ENCODE assay signal across 18 cellular contexts in the genomic region with DNA sequence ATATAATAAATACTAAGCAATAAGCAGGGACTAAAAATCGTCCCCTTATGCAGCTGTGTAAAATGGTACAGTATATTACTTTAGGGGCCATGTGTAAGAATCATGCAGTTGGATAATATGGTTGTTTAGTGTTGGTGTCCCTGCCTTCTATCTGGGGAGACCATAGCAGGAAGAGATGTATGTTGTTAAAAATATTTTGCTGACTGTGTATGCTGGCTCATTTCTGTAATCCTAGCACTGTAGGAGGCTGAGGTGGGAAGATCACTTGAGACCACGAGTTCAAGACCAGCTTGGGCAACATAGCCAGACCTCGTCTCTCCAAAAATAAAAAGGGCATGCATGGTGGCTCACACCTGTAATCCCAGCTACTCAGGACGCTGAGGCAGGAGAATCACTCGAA. TPM values are rescaled to one million over a fixed set of nuclear protein-coding genes. Genes with fewer than 3 reads are reported as not detected.
DNase-seq lines count a peak whose midpoint lies in the region; ATAC-seq and TF ChIP-seq lines count a peak whose summit lies in the region.
"Had no signal": no experiment of that assay in that cellular context is flagged by ENCODE, and none has a peak within 500 bp of the region (broad histone marks: within the 10 kb centered on the region; RNA-seq: fewer than 3 reads in every experiment).

No MANE protein-coding gene starts in this region.

- no peak for ATAC-seq in activated CD8-positive, alpha-beta T cell treated with anti-CD3 and anti-CD28 coated beads for 36 hours
- no peak for ATAC-seq in naive thymus-derived CD8-positive, alpha-beta T cell
- ATAC-seq: stimulated activated naive B cell treated with anti-CD40 and anti-IgM and Interleukin-4, amounts not matched to agents 10 μg/mL and 1 μg/mL and 100 μg/mL, for 72 hours; upper lobe of right lung had no signal

- no peak overlapping the region for H3K27ac ChIP-seq in CD8-positive, alpha-beta memory T cell (ENCODE audit: low read depth, low read length)
- H3K27ac ChIP-seq in MM.1S (ENCODE audit: low read length), result no peak overlapping the region
- H3K27ac ChIP-seq: upper lobe of right lung had no signal

- no peaks in the 10 kb centered on the region for H3K9me3 Mint-ChIP-seq in T-helper 1 cell treated with Interleukin-12 subunit alpha and Interleukin-12 subunit beta and Interleukin-4 antibody, amounts not matched to agents 30 μg/mL and 1 μg/mL, for 36 hours
- no peaks in the 10 kb centered on the region for H3K9me3 Mint-ChIP-seq in CD8-positive, alpha-beta memory T cell
- no peaks in the 10 kb centered on the region for H3K9me3 Mint-ChIP-seq in activated CD8-positive, alpha-beta T cell treated with anti-CD3 and anti-CD28 coated beads for 36 hours
- no peaks in the 10 kb centered on the region for H3K9me3 Mint-ChIP-seq in naive thymus-derived CD8-positive, alpha-beta T cell
- H3K9me3 Mint-ChIP-seq: activated naive CD8-positive, alpha-beta T cell treated with anti-CD3 and anti-CD28 coated beads, Interleukin-2, amount 10 ng/mL, durations not matched to agents 7 days and 5 days; stimulated activated naive B cell treated with anti-CD40 and anti-IgM and Interleukin-4, amounts not matched to agents 10 μg/mL and 1 μg/mL and 100 μg/mL, for 72 hours had no signal

- H3F3A ChIP-seq in MM.1S (ENCODE audit: insufficient read depth, low read length), result peaks cover 4% of the 10 kb centered on the region; the same call in 1 of the 2 replicates

- POLR2A ChIA-PET in CD8-positive, alpha-beta memory T cell (lab: Charles Lee), result no interaction called here
- POLR2A ChIA-PET in activated CD8-positive, alpha-beta T cell treated with anti-CD3 and anti-CD28 coated beads for 36 hours (lab: Charles Lee), result interaction anchor here (0.8 to 1.0 kb wide), 2 partner anchors 9 to 16 kb away, joined by 3 to 4 read pairs; no protein-coding TSS in a partner anchor
- POLR2A ChIA-PET in naive thymus-derived CD8-positive, alpha-beta T cell (lab: Charles Lee), result interaction anchor here (1.0 kb wide), 1 partner anchor 24 kb away, joined by 3 read pairs; no protein-coding TSS in a partner anchor

- CTCF ChIA-PET in CD8-positive, alpha-beta memory T cell (lab: Charles Lee), result interaction anchor here (0.9 kb wide), 1 partner anchor 198 kb away, joined by 3 read pairs; no protein-coding TSS in a partner anchor
- CTCF ChIA-PET in activated CD8-positive, alpha-beta T cell treated with anti-CD3 and anti-CD28 coated beads for 36 hours (lab: Charles Lee), result interaction anchor here (0.9 to 1.1 kb wide), 2 partner anchors 127 to 142 kb away, joined by 3 read pairs; a partner anchor contains a TSS

- H3K36me3 ChIP-seq in CD8-positive, alpha-beta memory T cell (ENCODE audit: insufficient read depth, low read length), result no peaks in the 10 kb centered on the region
- no peaks in the 10 kb centered on the region; the same call in 1 of the 2 replicates for H3K36me3 ChIP-seq in MM.1S (replicated peaks; ENCODE audit: insufficient read depth, low read length)
- H3K36me3 ChIP-seq: esophagus muscularis mucosa had no signal

- intact Hi-C loops in activated CD8-positive, alpha-beta T cell treated with anti-CD3 and anti-CD28 coated beads for 36 hours (cut with micrococcal nuclease), result no loop called here

- H3K9ac ChIP-seq in MM.1S (ENCODE audit: low read length), result no peak overlapping the region

- H3K4me1 ChIP-seq in CD8-positive, alpha-beta memory T cell (ENCODE audit: insufficient read depth, low read length), result peaks cover 75% of the 10 kb centered on the region
- H3K4me1 ChIP-seq in MM.1S (ENCODE audit: low read length), result peaks cover 18% of the 10 kb centered on the region; the same call in 1 of the 2 replicates

- H3K4me3 ChIP-seq in CD8-positive, alpha-beta memory T cell (ENCODE audit: low read length), result no peak overlapping the region
- H3K4me3 ChIP-seq in MM.1S (ENCODE audit: low read length), result no peak overlapping the region
- H3K4me3 ChIP-seq: esophagus muscularis mucosa, HAP-1, lung, upper lobe of right lung had no signal

- H2AFZ ChIP-seq in MM.1S (ENCODE audit: low read length), result no peak overlapping the region

- no peaks in the 10 kb centered on the region for H3K27me3 Mint-ChIP-seq in T-helper 1 cell treated with Interleukin-12 subunit alpha and Interleukin-12 subunit beta and Interleukin-4 antibody, amounts not matched to agents 30 μg/mL and 1 μg/mL, for 36 hours (ENCODE audit: low read depth)
- H3K27me3 Mint-ChIP-seq in CD8-positive, alpha-beta memory T cell, result no peaks in the 10 kb centered on the region
- H3K27me3 Mint-ChIP-seq in activated CD8-positive, alpha-beta T cell treated with anti-CD3 and anti-CD28 coated beads for 36 hours, result no peaks in the 10 kb centered on the region
- H3K27me3 Mint-ChIP-seq in naive thymus-derived CD8-positive, alpha-beta T cell, result no peaks in the 10 kb centered on the region
- H3K27me3 Mint-ChIP-seq: activated naive CD8-positive, alpha-beta T cell treated with anti-CD3 and anti-CD28 coated beads, Interleukin-2, amount 10 ng/mL, durations not matched to agents 7 days and 5 days; naive B cell; stimulated activated naive B cell treated with anti-CD40 and anti-IgM and Interleukin-4, amounts not matched to agents 10 μg/mL and 1 μg/mL and 100 μg/mL, for 72 hours had no signal

- no peaks in the 10 kb centered on the region for H3K9me3 ChIP-seq in CD8-positive, alpha-beta memory T cell (ENCODE audit: low read length)
- H3K9me3 ChIP-seq in MM.1S (replicated peaks; ENCODE audit: insufficient read depth, low read length), result no peaks in the 10 kb centered on the region
- H3K9me3 ChIP-seq: esophagus muscularis mucosa, HAP-1, upper lobe of right lung had no signal

- no peaks in the 10 kb centered on the region for H3K9me2 ChIP-seq in MM.1S (replicated peaks; ENCODE audit: insufficient read depth, low read length)

- no peak overlapping the region for H3K27ac Mint-ChIP-seq in T-helper 1 cell treated with Interleukin-12 subunit alpha and Interleukin-12 subunit beta and Interleukin-4 antibody, amounts not matched to agents 30 μg/mL and 1 μg/mL, for 36 hours
- H3K27ac Mint-ChIP-seq in CD8-positive, alpha-beta memory T cell, result peak overlapping the region; percentile 10 to 83 (median 68)
- H3K27ac Mint-ChIP-seq in activated CD8-positive, alpha-beta T cell treated with anti-CD3 and anti-CD28 coated beads for 36 hours, result peak overlapping the region; percentile 18
- H3K27ac Mint-ChIP-seq in naive thymus-derived CD8-positive, alpha-beta T cell, result peak overlapping the region in 7 of 10 donors; percentile 22 to 80 (median 63)
- H3K27ac Mint-ChIP-seq: activated naive CD8-positive, alpha-beta T cell treated with anti-CD3 and anti-CD28 coated beads, Interleukin-2, amount 10 ng/mL, durations not matched to agents 7 days and 5 days; stimulated activated naive B cell treated with anti-CD40 and anti-IgM and Interleukin-4, amounts not matched to agents 10 μg/mL and 1 μg/mL and 100 μg/mL, for 72 hours had no signal

- peaks cover 45% of the 10 kb centered on the region for H3K4me1 Mint-ChIP-seq in T-helper 1 cell treated with Interleukin-12 subunit alpha and Interleukin-12 subunit beta and Interleukin-4 antibody, amounts not matched to agents 30 μg/mL and 1 μg/mL, for 36 hours (ENCODE audit: low read depth)
- peaks cover 72 to 92% (median 88%) of the 10 kb centered on the region in 3 donors for H3K4me1 Mint-ChIP-seq in CD8-positive, alpha-beta memory T cell
- peaks cover 65% of the 10 kb centered on the region for H3K4me1 Mint-ChIP-seq in activated CD8-positive, alpha-beta T cell treated with anti-CD3 and anti-CD28 coated beads for 36 hours (ENCODE audit: low read depth)
- H3K4me1 Mint-ChIP-seq in naive thymus-derived CD8-positive, alpha-beta T cell, result peaks cover 40 to 91% (median 79%) of the 10 kb centered on the region in 4 donors

- H3K4me3 Mint-ChIP-seq in T-helper 1 cell treated with Interleukin-12 subunit alpha and Interleukin-12 subunit beta and Interleukin-4 antibody, amounts not matched to agents 30 μg/mL and 1 μg/mL, for 36 hours, result peak overlapping the region; percentile 16
- H3K4me3 Mint-ChIP-seq in CD8-positive, alpha-beta memory T cell, result peak overlapping the region; percentile 6 to 65 (median 49)
- H3K4me3 Mint-ChIP-seq in activated CD8-positive, alpha-beta T cell treated with anti-CD3 and anti-CD28 coated beads for 36 hours, result peak overlapping the region; percentile 1
- peak overlapping the region in 5 of 10 donors; percentile 25 to 61 (median 44) for H3K4me3 Mint-ChIP-seq in naive thymus-derived CD8-positive, alpha-beta T cell
- H3K4me3 Mint-ChIP-seq: activated naive CD8-positive, alpha-beta T cell treated with anti-CD3 and anti-CD28 coated beads, Interleukin-2, amount 10 ng/mL, durations not matched to agents 7 days and 5 days; stimulated activated naive B cell treated with anti-CD40 and anti-IgM and Interleukin-4, amounts not matched to agents 10 μg/mL and 1 μg/mL and 100 μg/mL, for 72 hours had no signal

- no peak for TF ChIP-seq CTCF in activated CD8-positive, alpha-beta T cell treated with anti-CD3 and anti-CD28 coated beads for 36 hours (IDR thresholded peaks at IDR 0.05)
- no peak for TF ChIP-seq CTCF in MM.1S (IDR thresholded peaks at IDR 0.05; ENCODE audit: low read length)

- peaks cover 28% of the 10 kb centered on the region for H3K36me3 Mint-ChIP-seq in T-helper 1 cell treated with Interleukin-12 subunit alpha and Interleukin-12 subunit beta and Interleukin-4 antibody, amounts not matched to agents 30 μg/mL and 1 μg/mL, for 36 hours (ENCODE audit: low read depth)
- H3K36me3 Mint-ChIP-seq in CD8-positive, alpha-beta memory T cell, result peaks cover 0 to 38% (median 8%) of the 10 kb centered on the region in 3 donors
- peaks cover 57% of the 10 kb centered on the region for H3K36me3 Mint-ChIP-seq in activated CD8-positive, alpha-beta T cell treated with anti-CD3 and anti-CD28 coated beads for 36 hours (ENCODE audit: low read depth)
- H3K36me3 Mint-ChIP-seq in naive thymus-derived CD8-positive, alpha-beta T cell, result peaks cover 0 to 27% (median 8%) of the 10 kb centered on the region in 3 donors

- no peak overlapping the region for H3K4me2 ChIP-seq in MM.1S (ENCODE audit: low read depth, low read length)

- H3K27me3 ChIP-seq in CD8-positive, alpha-beta memory T cell (ENCODE audit: insufficient read depth, low read length, poor library complexity, severe bottlenecking), result no peaks in the 10 kb centered on the region
- H3K27me3 ChIP-seq in MM.1S (replicated peaks; ENCODE audit: insufficient read depth, low read length), result no peaks in the 10 kb centered on the region
- H3K27me3 ChIP-seq: esophagus muscularis mucosa, upper lobe of right lung had no signal

- peaks cover 100% of the 10 kb centered on the region for H3K79me2 ChIP-seq in MM.1S (ENCODE audit: low read length)

- H4K20me1 ChIP-seq in MM.1S (ENCODE audit: insufficient read depth, low read length), result peaks cover 70% of the 10 kb centered on the region

- DNase-seq in T-helper 1 cell (no peak), NCI-H446 (lab: John Stamatoyannopoulos, UW) (no peak), MM.1S (no peak), NOMO-1 treated with DMSO at 0.1 percent for 48 hours (lab: John Stamatoyannopoulos, UW; ENCODE audit: unreplicated experiment) (no peak)
- no peak for DNase-seq in CD8-positive, alpha-beta memory T cell
- DNase-seq in activated CD8-positive, alpha-beta T cell treated with anti-CD3 and anti-CD28 coated beads for 36 hours, result no peak
- no peak for DNase-seq in naive thymus-derived CD8-positive, alpha-beta T cell
- DNase-seq: 8988T; activated naive CD8-positive, alpha-beta T cell treated with anti-CD3 and anti-CD28 coated beads, Interleukin-2, amount 10 ng/mL, durations not matched to agents 7 days and 5 days; KBM-7; naive B cell; NCI-H1417; stimulated activated naive B cell treated with anti-CD40 and anti-IgM and Interleukin-4, amounts not matched to agents 10 μg/mL and 1 μg/mL and 100 μg/mL, for 72 hours had no signal

RNA-seq across cellular contexts. Expression of a gene that starts 5.6 kb away (rescaled TPM):
- 10 to 100 TPM; 58.1 to 62.3 TPM for total RNA-seq in CD8-positive, alpha-beta memory T cell
- 51.0 TPM for polyA plus RNA-seq in CD8-positive, alpha-beta memory T cell
- 10 to 100 TPM; 47.6 to 50.3 TPM for total RNA-seq in activated CD8-positive, alpha-beta T cell treated with anti-CD3 and anti-CD28 coated beads for 36 hours
- total RNA-seq in naive thymus-derived CD8-positive, alpha-beta T cell, result 10 to 100 TPM; 66.6 to 72.5 TPM
- polyA plus RNA-seq in naive thymus-derived CD8-positive, alpha-beta T cell, result 10 to 100 TPM; 32.9 to 36.8 (median 36.8) TPM

RNA-seq across cellular contexts. Expression of a gene that starts 48.2 kb away (rescaled TPM):
- 10 to 100 TPM; 34.3 to 34.8 TPM for total RNA-seq in CD8-positive, alpha-beta memory T cell
- polyA plus RNA-seq in CD8-positive, alpha-beta memory T cell, result 8.1 TPM
- 10 to 100 TPM; 17.0 to 17.5 TPM for total RNA-seq in activated CD8-positive, alpha-beta T cell treated with anti-CD3 and anti-CD28 coated beads for 36 hours
- 10 to 100 TPM; 41.9 to 45.7 TPM for total RNA-seq in naive thymus-derived CD8-positive, alpha-beta T cell
- 1 to 10 TPM; 2.2 to 8.5 (median 3.3) TPM for polyA plus RNA-seq in naive thymus-derived CD8-positive, alpha-beta T cell
